ENCODE assay signal across 16 cellular contexts in genomic region chr12:111417784-111418593, GRCh38.
"Had no signal": no experiment of that assay in that cellular context is flagged by ENCODE, and none has a peak within 500 bp of the region (broad histone marks: within the 10 kb centered on the region; RNA-seq: fewer than 3 reads in every experiment).

No MANE protein-coding gene starts in this region.

- H3K27me3 ChIP-seq: dorsolateral prefrontal cortex, neutrophil, sigmoid colon, tibial nerve, upper lobe of right lung had no signal

- H3K4me3 Mint-ChIP-seq: central memory CD8-positive, alpha-beta T cell; naive thymus-derived CD4-positive, alpha-beta T cell; nephron progenitor cell had no signal

- H3K27ac Mint-ChIP-seq: nephron progenitor cell had no signal

- H3K9me3 ChIP-seq: neutrophil, sigmoid colon, tibial nerve, upper lobe of right lung had no signal

- H3K4me3 ChIP-seq: dorsolateral prefrontal cortex, sigmoid colon, skin epidermis, tibial nerve, upper lobe of right lung had no signal

- H3K9me3 Mint-ChIP-seq: central memory CD8-positive, alpha-beta T cell; naive thymus-derived CD4-positive, alpha-beta T cell; nephron progenitor cell had no signal

- DNase-seq: cortex of kidney; dorsolateral prefrontal cortex; effector CD8-positive, alpha-beta T cell; islet precursor cell; naive thymus-derived CD4-positive, alpha-beta T cell; nephron progenitor cell; posterior cingulate gyrus; sigmoid colon; stimulated activated CD4-positive, alpha-beta T cell treated with anti-CD3 and anti-CD28 coated beads, Interleukin-2, amount 100 ng/mL, for 24 hours; stimulated activated CD4-positive, alpha-beta T cell treated with anti-CD3 and anti-CD28 coated beads, Interleukin-4, amount 100 ng/mL, for 4 hours; stimulated activated naive CD4-positive, alpha-beta T cell treated with Interleukin-2 at 50 U/mL for 16 hours; upper lobe of right lung had no signal

- H3K27me3 Mint-ChIP-seq: central memory CD8-positive, alpha-beta T cell; naive thymus-derived CD4-positive, alpha-beta T cell had no signal

- H3K27ac ChIP-seq: neutrophil, sigmoid colon, skin epidermis, tibial nerve, upper lobe of right lung had no signal
